In genomic region chr7:30770936-30771858, GRCh38 we compare ENCODE assay signal across 8 cellular contexts.
DNase-seq lines count a peak whose midpoint lies in the region; ATAC-seq and TF ChIP-seq lines count a peak whose summit lies in the region.

TSS of gene MINDY4 (plus strand) at chr7:30771417. CDS start at chr7:30771494, 77 bp downstream.

- H3K27me3 ChIP-seq in ACC112 (ENCODE audit: insufficient read depth, low read length): no peaks in the 10 kb centered on the region
- no peaks in the 10 kb centered on the region for H3K27me3 ChIP-seq in effector memory CD4-positive, alpha-beta T cell (replicated peaks; ENCODE audit: control insufficient read depth, insufficient read depth, low read length, poor library complexity, severe bottlenecking)

- peak within 1 kb of the TSS; percentile 43; the same call in 1 of the 2 replicates for H3K27ac ChIP-seq in ACC112 (ENCODE audit: low read depth, low read length)
- peak within 1 kb of the TSS; percentile 66 for H3K27ac ChIP-seq in effector memory CD4-positive, alpha-beta T cell (ENCODE audit: insufficient read depth, low read length, poor library complexity, severe bottlenecking)

- peaks cover 7% of the 10 kb centered on the region for H3K4me1 ChIP-seq in ACC112 (ENCODE audit: control insufficient read depth, insufficient read depth, low read length, unreplicated experiment)
- peaks cover 4% of the 10 kb centered on the region for H3K4me1 ChIP-seq in effector memory CD4-positive, alpha-beta T cell (ENCODE audit: control insufficient read depth, insufficient read depth, low read length, poor library complexity, severe bottlenecking)

- peak within 1 kb of the TSS; percentile 94 for H3K4me3 ChIP-seq in ACC112 (ENCODE audit: low read depth, low read length)
- peak within 1 kb of the TSS; percentile 93 for H3K4me3 ChIP-seq in effector memory CD4-positive, alpha-beta T cell (ENCODE audit: insufficient read depth, low read depth, low read length, poor library complexity, severe bottlenecking)

- H3K9me3 ChIP-seq in effector memory CD4-positive, alpha-beta T cell (ENCODE audit: control insufficient read depth, low read length): no peaks in the 10 kb centered on the region

- H3K79me2 ChIP-seq in ACC112 (ENCODE audit: control insufficient read depth, insufficient read depth, low read length, unreplicated experiment): peaks cover 8% of the 10 kb centered on the region

- DNase-seq in NCI-H748 (lab: John Stamatoyannopoulos, UW; ENCODE audit: unreplicated experiment) (peak; percentile 88), medulla oblongata (ENCODE audit: extremely low spot score) (peak; percentile 57)
- peak; percentile 27 to 43 (median 35) for DNase-seq in activated CD8-positive, alpha-beta memory T cell treated with anti-CD3 and anti-CD28 coated beads for 48 hours (ENCODE audit: low read depth in 2 of 3, low spot score in 2 of 3)
- peak; percentile 34 to 51 (median 34) for DNase-seq in effector memory CD4-positive, alpha-beta T cell
- DNase-seq in stimulated activated CD4-positive, alpha-beta T cell treated with anti-CD3 and anti-CD28 coated beads, TNF-alpha, amount 100 ng/mL, for 48 hours (ENCODE audit: low read depth in 3 of 3): peak; percentile 46 to 57 (median 55)

- H3K36me3 ChIP-seq in ACC112 (ENCODE audit: insufficient read depth, low read length): no peaks in the 10 kb centered on the region
- H3K36me3 ChIP-seq in effector memory CD4-positive, alpha-beta T cell (ENCODE audit: control insufficient read depth, insufficient read depth, low read length): no peaks in the 10 kb centered on the region

- ATAC-seq in HG03175 (IDR thresholded peaks at IDR 0.05; ENCODE audit: unreplicated experiment): peak; percentile 88

- H2AFZ ChIP-seq in ACC112 (ENCODE audit: low read length, unreplicated experiment): peak within 1 kb of the TSS; percentile 63

- in situ Hi-C loops in GM18951 (cut with MboI; ENCODE audit: low sequenced_read_pairs, unreplicated experiment): no loop called here

- TF ChIP-seq POLR2A in GM18951 (IDR thresholded peaks at IDR 0.05; ENCODE audit: extremely low read depth, insufficient read depth, insufficient read length): peak; percentile 51

Comparison
In these comparisons a context has a peak if more than half of its experiments do, and no peak if none do; other contexts are left out.
1. Peak in every context shown above with its lines: DNase-seq, ATAC-seq, H3K4me3 ChIP-seq and H3K27ac ChIP-seq.
2. DNase-seq: peak in every context shown above with its lines; median percentile 88 in NCI-H748; 57 in medulla oblongata; 55 in stimulated activated CD4-positive, alpha-beta T cell treated with anti-CD3 and anti-CD28 coated beads, TNF-alpha, amount 100 ng/mL, for 48 hours; 35 in activated CD8-positive, alpha-beta memory T cell treated with anti-CD3 and anti-CD28 coated beads for 48 hours; 34 in effector memory CD4-positive, alpha-beta T cell.